ENCODE assay signal across 25 cellular contexts in the genomic region with DNA sequence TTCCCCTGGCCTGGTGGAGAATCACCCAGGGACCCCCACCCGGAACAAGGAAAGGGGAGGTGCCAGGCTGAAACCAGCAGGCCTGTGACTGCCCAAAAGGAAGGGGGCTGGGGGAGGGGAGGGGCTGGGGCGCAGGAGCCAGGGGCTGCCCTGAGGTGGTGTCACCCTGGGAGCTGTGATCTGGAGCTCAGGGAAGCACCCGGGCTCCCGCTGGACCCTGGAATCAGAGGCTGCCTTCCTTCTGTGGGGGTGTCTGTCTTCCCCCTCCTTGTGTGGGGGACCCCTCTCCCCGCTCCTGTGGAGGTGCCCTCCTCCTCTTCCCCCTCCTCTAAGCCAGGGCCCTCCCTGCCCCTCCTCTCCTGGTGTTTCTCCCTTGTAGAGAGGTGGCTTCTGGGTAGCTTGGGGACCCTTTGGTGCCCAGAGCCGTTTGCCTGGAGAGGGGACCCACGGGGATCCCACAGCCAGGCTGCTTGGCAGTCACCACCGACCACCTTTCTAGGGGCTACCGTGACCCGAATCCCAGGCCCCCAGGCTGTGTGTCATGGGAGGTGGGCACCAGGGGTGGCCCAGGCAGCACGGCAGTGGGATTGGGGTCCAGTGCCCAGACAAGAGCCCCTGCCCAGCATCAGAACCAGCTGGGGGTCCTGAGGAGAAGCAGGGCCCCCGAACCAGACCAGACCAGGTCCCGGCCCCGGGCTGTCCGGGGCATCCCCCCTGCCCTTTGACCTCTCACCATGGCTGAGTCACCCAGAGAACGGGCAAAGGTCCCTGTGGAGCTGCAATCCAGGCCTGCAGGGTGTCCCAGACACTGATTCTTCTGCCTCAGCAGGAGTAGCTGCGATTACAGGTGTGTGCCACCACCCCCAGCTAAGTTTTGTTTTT. TPM values are rescaled to one million over a fixed set of nuclear protein-coding genes. Genes with fewer than 3 reads are reported as not detected.
A peak's percentile ranks its signal among the peaks of the same experiment; 100 is the strongest.
DNase-seq lines count a peak whose midpoint lies in the region; ATAC-seq, FAIRE-seq and TF ChIP-seq lines count a peak whose summit lies in the region.
"Had no signal": no experiment of that assay in that cellular context is flagged by ENCODE, and none has a peak within 500 bp of the region (broad histone marks: within the 10 kb centered on the region; RNA-seq: fewer than 3 reads in every experiment).

No MANE protein-coding gene starts in this region.

- no peak overlapping the region for H2BK120ac ChIP-seq in neuronal stem cell (ENCODE audit: low read depth, low read length)

- peak overlapping the region; percentile 41 for H2BK12ac ChIP-seq in neuronal stem cell (ENCODE audit: low read length)

- H2AFZ ChIP-seq in K562 (ENCODE audit: low read depth, low read length) = no peak overlapping the region
- H2AFZ ChIP-seq in neuronal stem cell (ENCODE audit: low read length) = no peak overlapping the region

- peak overlapping the region; percentile 24 for H2BK5ac ChIP-seq in neuronal stem cell (ENCODE audit: low read length)

- peak overlapping the region; percentile 37 for H3K4ac ChIP-seq in neuronal stem cell (ENCODE audit: low read length)

- H3K27me3 ChIP-seq in K562 (ENCODE audit: control insufficient read depth in 2 of 2, insufficient read depth in 2 of 2, low read length in 2 of 2) (no peaks in the 10 kb centered on the region; a peak in 1 of 5 replicates), neuronal stem cell (ENCODE audit: control insufficient read depth in 3 of 3, insufficient read depth in 3 of 3, low read depth in 1 of 3, low read length in 3 of 3) (no peaks in the 10 kb centered on the region)

- no peak for ATAC-seq in K562

- no peak overlapping the region for H3K4me2 ChIP-seq in K562 (ENCODE audit: insufficient read depth, low read length)
- H3K4me2 ChIP-seq in neuronal stem cell (ENCODE audit: insufficient read depth, low read length, poor library complexity, severe bottlenecking) = peak overlapping the region; percentile 12

- no peak for FAIRE-seq in K562 (lab: Jason Lieb, UNC)
- FAIRE-seq: A204.1 had no signal

- H3K14ac ChIP-seq in neuronal stem cell (ENCODE audit: low read length) = peak overlapping the region; percentile 82

- intact Hi-C loops in K562 (cut with micrococcal nuclease) = no loop called here

- H3K4me1 ChIP-seq in K562 (replicated peaks in 1 of 2; ENCODE audit: control insufficient read depth in 2 of 2, insufficient read depth in 2 of 2, low read length in 2 of 2) (peaks cover 8 to 50% of the 10 kb centered on the region in 2 experiments; a peak in 4 of 5 replicates), neuronal stem cell (ENCODE audit: control insufficient read depth in 2 of 2, insufficient read depth in 1 of 2, low read depth in 1 of 2, low read length in 2 of 2) (peaks cover 0 to 7% of the 10 kb centered on the region in 2 donors)
- H3K4me1 ChIP-seq: adrenal gland had no signal

- H3K9ac ChIP-seq in K562 (ENCODE audit: insufficient read depth in 1 of 2, low read depth in 2 of 2, low read length in 2 of 2) (no peak overlapping the region), neuronal stem cell (ENCODE audit: low read depth, low read length, poor library complexity) (no peak overlapping the region)

- no peak overlapping the region for H4K91ac ChIP-seq in neuronal stem cell (ENCODE audit: low read depth, low read length, poor library complexity)

- TF ChIP-seq EP300 in K562 (IDR thresholded peaks at IDR 0.05; ENCODE audit: low read length) = no peak

- DNase-seq in NCI-H82 (lab: John Stamatoyannopoulos, UW) (peak; percentile 25), NCI-H82 treated with DMSO at 0.1 percent for 48 hours (lab: John Stamatoyannopoulos, UW; ENCODE audit: unreplicated experiment) (no peak), K562 (ENCODE audit: extremely low read depth in 1 of 4, low spot score in 3 of 4) (no peak), neuronal stem cell (ENCODE audit: low spot score) (no peak), inferior parietal cortex (ENCODE audit: extremely low spot score) (no peak), KG1 (lab: John Stamatoyannopoulos, UW) (no peak)
- DNase-seq: activated CD4-positive, alpha-beta T cell treated with anti-CD3 and anti-CD28 coated beads, Interleukin-2, amount 10 ng/mL, durations not matched to agents 24 days and 14 days; activated naive CD4-positive, alpha-beta T cell; activated T-cell treated with anti-CD3 and anti-CD28 coated beads, Interleukin-2, amount 50 U/mL, for 48 hours; adrenal gland; CD8-positive, alpha-beta memory T cell; GDM1; KBM-7; kidney glomerular epithelial cell; NCI-H510A; stimulated activated CD4-positive, alpha-beta T cell treated with anti-CD3 and anti-CD28 coated beads, Interleukin-1b, Interleukin-23, amount 100 ng/mL, for 48 hours had no signal

- peak overlapping the region; percentile 80 for H3K18ac ChIP-seq in neuronal stem cell (ENCODE audit: low read length)

- BruUV-seq in K562 (replicated peaks; lab: Mats Ljungman, UMichigan) = no TSS peak

- TF ChIP-seq RAD21 in K562 (CRISPR knock-in tag; conservative IDR thresholded peaks at IDR 0.05 in 1 of 2, IDR thresholded peaks at IDR 0.05 in 1 of 2) = no peak

- peak overlapping the region; percentile 70 for H2AK5ac ChIP-seq in neuronal stem cell (ENCODE audit: low read depth, low read length)

- H3K23ac ChIP-seq in neuronal stem cell (ENCODE audit: low read depth, low read length, poor library complexity) = peak overlapping the region; percentile 44

- H3K27ac ChIP-seq in K562 (ENCODE audit: extremely low read depth, low read depth, low read length) (no peak overlapping the region), neuronal stem cell (replicated peaks; ENCODE audit: low read length) (no peak overlapping the region)
- H3K27ac ChIP-seq: adrenal gland, RWPE1, SK-N-MC had no signal

- in situ Hi-C loops in K562 (cut with MboI) = no loop called here

- peak overlapping the region; percentile 89 for H2BK15ac ChIP-seq in neuronal stem cell (ENCODE audit: low read length)

- peaks cover 7% of the 10 kb centered on the region for H3K79me1 ChIP-seq in neuronal stem cell (ENCODE audit: low read depth, low read length)

- H3K9me1 ChIP-seq in K562 (ENCODE audit: control insufficient read depth, insufficient read depth, low read length) = no peaks in the 10 kb centered on the region

- POLR2A ChIA-PET in K562 (lab: Yijun Ruan, JAX) = no interaction called here

- H3K4me3 ChIP-seq in K562 = no peak overlapping the region
- no peak overlapping the region for H3K4me3 ChIP-seq in neuronal stem cell (ENCODE audit: low read length in 2 of 2)
- H3K4me3 ChIP-seq: adrenal gland, SK-N-MC had no signal

- H3K36me3 ChIP-seq in K562 (ENCODE audit: control insufficient read depth, insufficient read depth, low read length) (no peaks in the 10 kb centered on the region), neuronal stem cell (replicated peaks in 1 of 2; ENCODE audit: control insufficient read depth in 2 of 2, insufficient read depth in 2 of 2, low read length in 2 of 2) (no peaks in the 10 kb centered on the region)
- H3K36me3 ChIP-seq: adrenal gland had no signal

- TF ChIP-seq POLR2A in K562 (conservative IDR thresholded peaks at IDR 0.05) = no peak

- no peak for TF ChIP-seq CTCF in K562 (IDR thresholded peaks at IDR 0.05 in 2 of 3, conservative IDR thresholded peaks at IDR 0.05 in 1 of 3; ENCODE audit: insufficient read depth in 2 of 3, low read depth in 1 of 3, low read length in 3 of 3)

- CTCF ChIA-PET in K562 (lab: Yijun Ruan, JAX; ENCODE audit: low intra/inter-chr PET ratio) = no interaction called here

- H3K9me3 ChIP-seq in K562 (replicated peaks; ENCODE audit: control insufficient read depth, insufficient read depth, low read depth, low read length) (no peaks in the 10 kb centered on the region), neuronal stem cell (replicated peaks in 1 of 2; ENCODE audit: control insufficient read depth in 2 of 2, insufficient read depth in 1 of 2, low read depth in 1 of 2, low read length in 2 of 2) (peaks cover 5 to 10% of the 10 kb centered on the region in 2 donors)
- H3K9me3 ChIP-seq: adrenal gland had no signal

- no peaks in the 10 kb centered on the region for H4K20me1 ChIP-seq in K562 (replicated peaks; ENCODE audit: control insufficient read depth, insufficient read depth, low read length)

- WGBS in K562 (ENCODE audit: insufficient coverage, low coverage, missing lambda C conversion rate) = 10% methylated on average over 10 of the region's 17 CpGs
- WGBS in neuronal stem cell (ENCODE audit: extremely low coverage in 2 of 2, insufficient read length in 2 of 2, insufficient replicate concordance in 1 of 2), 2 donors = no CpG with 5 or more reads among the region's 17 CpGs

- no peak overlapping the region for H4K8ac ChIP-seq in neuronal stem cell (ENCODE audit: low read depth, low read length)

- H3K79me2 ChIP-seq in K562 (ENCODE audit: control insufficient read depth, insufficient read depth, low read length) = no peaks in the 10 kb centered on the region

RNA-seq across cellular contexts. Expression of gene PRAP1, which starts 0.7 kb away (rescaled TPM):
- not detected in 2 replicates for total RNA-seq in K562 (2011; cell fraction: chromatin; rRNA removed; ENCODE audit: low replicate concordance)
- not detected in 2 replicates for total RNA-seq in K562 (2011; cell fraction: nucleolus; rRNA removed)
- not detected in 2 replicates for total RNA-seq in K562 (2011; cell fraction: nucleoplasm; rRNA removed)
- not detected in 2 replicates for total RNA-seq in K562 (2014; rRNA removed)
- total RNA-seq in K562 (2014; rRNA removed; fragmentation: Illumina TruSeq; extraction: Trizol) = not detected in 2 replicates
- not detected in 2 replicates for total RNA-seq in K562 (2015; rRNA removed; fragmentation: Illumina TruSeq; extraction: Trizol)
- total RNA-seq in K562 (2021) = not detected in 2 replicates
- polyA plus RNA-seq in K562 (2011; rRNA removed) = not detected in 2 replicates
- 0.07 TPM in 1 of 2 replicates, not detected in the other for polyA plus RNA-seq in K562 (2011; cell fraction: cytosol; rRNA removed)
- not detected in 2 replicates for polyA plus RNA-seq in K562 (2011; cell fraction: nucleus; rRNA removed)
- not detected in 2 replicates for polyA plus RNA-seq in K562 (2012)
- not detected in 2 replicates for polyA plus RNA-seq in K562 (2014; fragmentation: Illumina TruSeq; extraction: Trizol)
- polyA plus RNA-seq in K562 (2014; fragmentation: Nextera tagmentation; extraction: Ambion mirVana) = not detected
- polyA plus RNA-seq in K562 (2014; rRNA removed) = 0.16 TPM in 1 of 2 replicates, not detected in the other
- not detected in 2 replicates for polyA minus RNA-seq in K562 (2011; rRNA and poly(A)+ RNA removed)
- polyA minus RNA-seq in K562 (2011; cell fraction: cytosol; rRNA and poly(A)+ RNA removed) = not detected in 2 replicates
- not detected in 2 replicates for polyA minus RNA-seq in K562 (2011; cell fraction: nucleus; rRNA and poly(A)+ RNA removed)
- polyA plus RNA-seq in neuronal stem cell (2013, experiment 1 of 2) = 0.52 TPM
- 0.43 TPM for polyA plus RNA-seq in neuronal stem cell (2013, experiment 2 of 2)
- total RNA-seq: activated CD4-positive, alpha-beta T cell treated with anti-CD3 and anti-CD28 coated beads, Interleukin-2, amount 10 ng/mL, durations not matched to agents 24 days and 14 days; CD8-positive, alpha-beta memory T cell; cerebellum; pulmonary artery endothelial cell; skeletal muscle tissue; subcutaneous adipose tissue; T-helper 2 cell treated with Interferon-gamma antibody and Interleukin-4, amounts not matched to agents 100 ng/mL and 5 ng/mL, for 36 hours; urinary bladder had no signal
- polyA plus RNA-seq: CD8-positive, alpha-beta memory T cell had no signal

RNA-seq across cellular contexts. Expression of gene FUOM, which starts 9.9 kb away (rescaled TPM):
- total RNA-seq in K562 (2011; cell fraction: chromatin; rRNA removed; ENCODE audit: low replicate concordance) = 10.6 and 28.4 TPM in 2 replicates
- total RNA-seq in K562 (2011; cell fraction: nucleolus; rRNA removed) = 42.5 and 54.1 TPM in 2 replicates
- total RNA-seq in K562 (2011; cell fraction: nucleoplasm; rRNA removed) = 19.0 and 24.0 TPM in 2 replicates
- 89.7 and 91.1 TPM in 2 replicates for total RNA-seq in K562 (2014; rRNA removed)
- 8.6 and 14.0 TPM in 2 replicates for total RNA-seq in K562 (2014; rRNA removed; fragmentation: Illumina TruSeq; extraction: Trizol)
- 26.7 and 27.0 TPM in 2 replicates for total RNA-seq in K562 (2015; rRNA removed; fragmentation: Illumina TruSeq; extraction: Trizol)
- 47.8 and 61.2 TPM in 2 replicates for total RNA-seq in K562 (2021)
- 27.4 and 31.3 TPM in 2 replicates for polyA plus RNA-seq in K562 (2011; rRNA removed)
- polyA plus RNA-seq in K562 (2011; cell fraction: cytosol; rRNA removed) = 39.9 and 94.4 TPM in 2 replicates
- polyA plus RNA-seq in K562 (2011; cell fraction: nucleus; rRNA removed) = 29.5 and 49.3 TPM in 2 replicates
- polyA plus RNA-seq in K562 (2012) = 22.3 and 26.8 TPM in 2 replicates
- 20.4 and 34.6 TPM in 2 replicates for polyA plus RNA-seq in K562 (2014; fragmentation: Illumina TruSeq; extraction: Trizol)
- 10 to 100 TPM in 1 of 2 experiments, 1 to 10 TPM in 1; 1.8 to 14.4 TPM for polyA plus RNA-seq in K562 (2014; fragmentation: Nextera tagmentation; extraction: Ambion mirVana)
- 96.1 and 108 TPM in 2 replicates for polyA plus RNA-seq in K562 (2014; rRNA removed)
- polyA minus RNA-seq in K562 (2011; rRNA and poly(A)+ RNA removed) = 2.1 and 4.9 TPM in 2 replicates
- 7.0 and 9.8 TPM in 2 replicates for polyA minus RNA-seq in K562 (2011; cell fraction: cytosol; rRNA and poly(A)+ RNA removed)
- 38.7 and 48.6 TPM in 2 replicates for polyA minus RNA-seq in K562 (2011; cell fraction: nucleus; rRNA and poly(A)+ RNA removed)
- polyA plus RNA-seq in neuronal stem cell (2013, experiment 1 of 2) = 16.2 TPM
- 16.5 TPM for polyA plus RNA-seq in neuronal stem cell (2013, experiment 2 of 2)

RNA-seq across cellular contexts. Expression of gene CALY, which starts 11.2 kb away (rescaled TPM):
- total RNA-seq in K562 (2011; cell fraction: chromatin; rRNA removed; ENCODE audit: low replicate concordance) = 0.56 TPM in 1 of 2 replicates, not detected in the other
- total RNA-seq in K562 (2011; cell fraction: nucleolus; rRNA removed) = not detected in 2 replicates
- not detected in 2 replicates for total RNA-seq in K562 (2011; cell fraction: nucleoplasm; rRNA removed)
- total RNA-seq in K562 (2014; rRNA removed) (0.04 TPM in 1 of 2 replicates, not detected in the other), K562 (2014; rRNA removed; fragmentation: Illumina TruSeq; extraction: Trizol) (not detected in 2 replicates), K562 (2015; rRNA removed; fragmentation: Illumina TruSeq; extraction: Trizol) (not detected in 2 replicates), K562 (2021) (not detected in 2 replicates)
- polyA plus RNA-seq in K562 (2011; rRNA removed) (not detected in 2 replicates), K562 (2014; fragmentation: Illumina TruSeq; extraction: Trizol) (not detected in 2 replicates), K562 (2014; fragmentation: Nextera tagmentation; extraction: Ambion mirVana) (not detected), K562 (2014; rRNA removed) (not detected in 2 replicates)
- 0.03 and 0.16 TPM in 2 replicates for polyA plus RNA-seq in K562 (2011; cell fraction: cytosol; rRNA removed)
- polyA plus RNA-seq in K562 (2011; cell fraction: nucleus; rRNA removed) = 0.04 and 0.36 TPM in 2 replicates
- not detected in 2 replicates for polyA plus RNA-seq in K562 (2012)
- polyA minus RNA-seq in K562 (2011; rRNA and poly(A)+ RNA removed) = not detected in 2 replicates
- polyA minus RNA-seq in K562 (2011; cell fraction: cytosol; rRNA and poly(A)+ RNA removed) = not detected in 2 replicates
- polyA minus RNA-seq in K562 (2011; cell fraction: nucleus; rRNA and poly(A)+ RNA removed) = not detected in 2 replicates
- 9.4 TPM for polyA plus RNA-seq in neuronal stem cell (2013, experiment 1 of 2)
- polyA plus RNA-seq in neuronal stem cell (2013, experiment 2 of 2) = 11.0 TPM
- total RNA-seq: activated CD4-positive, alpha-beta T cell treated with anti-CD3 and anti-CD28 coated beads, Interleukin-2, amount 10 ng/mL, durations not matched to agents 24 days and 14 days; pulmonary artery endothelial cell; skeletal muscle tissue; T-helper 2 cell treated with Interferon-gamma antibody and Interleukin-4, amounts not matched to agents 100 ng/mL and 5 ng/mL, for 36 hours had no signal

RNA-seq across cellular contexts. Expression of gene ECHS1, which starts 25.3 kb away (rescaled TPM):
- 6.2 and 13.6 TPM in 2 replicates for total RNA-seq in K562 (2011; cell fraction: chromatin; rRNA removed; ENCODE audit: low replicate concordance)
- total RNA-seq in K562 (2011; cell fraction: nucleolus; rRNA removed) = 10.1 and 14.7 TPM in 2 replicates
- 9.6 and 10.3 TPM in 2 replicates for total RNA-seq in K562 (2011; cell fraction: nucleoplasm; rRNA removed)
- total RNA-seq in K562 (2014; rRNA removed) (69.5 and 74.3 TPM in 2 replicates), K562 (2014; rRNA removed; fragmentation: Illumina TruSeq; extraction: Trizol) (43.1 and 46.5 TPM in 2 replicates), K562 (2015; rRNA removed; fragmentation: Illumina TruSeq; extraction: Trizol) (48.4 and 49.3 TPM in 2 replicates), K562 (2021) (85.3 and 89.5 TPM in 2 replicates)
- polyA plus RNA-seq in K562 (2011; rRNA removed) (16.6 and 23.5 TPM in 2 replicates), K562 (2014; fragmentation: Illumina TruSeq; extraction: Trizol) (67.1 and 68.1 TPM in 2 replicates), K562 (2014; fragmentation: Nextera tagmentation; extraction: Ambion mirVana) (100 to 1,000 TPM in 1 of 2 experiments, 10 to 100 TPM in 1; 98.8 to 100 TPM), K562 (2014; rRNA removed) (37.4 and 38.0 TPM in 2 replicates)
- 23.9 and 38.6 TPM in 2 replicates for polyA plus RNA-seq in K562 (2011; cell fraction: cytosol; rRNA removed)
- polyA plus RNA-seq in K562 (2011; cell fraction: nucleus; rRNA removed) = 31.1 and 34.4 TPM in 2 replicates
- polyA plus RNA-seq in K562 (2012) = 72.3 and 78.6 TPM in 2 replicates
- 12.8 and 14.4 TPM in 2 replicates for polyA minus RNA-seq in K562 (2011; rRNA and poly(A)+ RNA removed)
- polyA minus RNA-seq in K562 (2011; cell fraction: cytosol; rRNA and poly(A)+ RNA removed) = 29.2 and 40.4 TPM in 2 replicates
- polyA minus RNA-seq in K562 (2011; cell fraction: nucleus; rRNA and poly(A)+ RNA removed) = 4.2 and 7.0 TPM in 2 replicates
- polyA plus RNA-seq in neuronal stem cell (2013, experiment 1 of 2) = 61.5 TPM
- polyA plus RNA-seq in neuronal stem cell (2013, experiment 2 of 2) = 63.2 TPM

RNA-seq across cellular contexts. Expression of gene PAOX, which starts 31.2 kb away (rescaled TPM):
- total RNA-seq in K562 (2011; cell fraction: chromatin; rRNA removed; ENCODE audit: low replicate concordance) = 4.2 and 13.2 TPM in 2 replicates
- total RNA-seq in K562 (2011; cell fraction: nucleolus; rRNA removed) = 10.2 and 10.9 TPM in 2 replicates
- total RNA-seq in K562 (2011; cell fraction: nucleoplasm; rRNA removed) = 7.6 and 9.1 TPM in 2 replicates
- total RNA-seq in K562 (2014; rRNA removed) (4.9 and 8.7 TPM in 2 replicates), K562 (2014; rRNA removed; fragmentation: Illumina TruSeq; extraction: Trizol) (1.1 and 1.6 TPM in 2 replicates), K562 (2015; rRNA removed; fragmentation: Illumina TruSeq; extraction: Trizol) (2.6 and 2.8 TPM in 2 replicates), K562 (2021) (6.0 and 6.4 TPM in 2 replicates)
- polyA plus RNA-seq in K562 (2011; rRNA removed) (4.2 and 4.3 TPM in 2 replicates), K562 (2014; fragmentation: Illumina TruSeq; extraction: Trizol) (1.4 and 2.0 TPM in 2 replicates), K562 (2014; fragmentation: Nextera tagmentation; extraction: Ambion mirVana) (1 to 10 TPM in 1 of 2 experiments, under 1 TPM in 1; 0.80 to 1.7 TPM), K562 (2014; rRNA removed) (5.1 and 5.4 TPM in 2 replicates)
- 5.2 and 10.9 TPM in 2 replicates for polyA plus RNA-seq in K562 (2011; cell fraction: cytosol; rRNA removed)
- polyA plus RNA-seq in K562 (2011; cell fraction: nucleus; rRNA removed) = 7.7 and 12.4 TPM in 2 replicates
- 3.5 and 4.0 TPM in 2 replicates for polyA plus RNA-seq in K562 (2012)
- 1.0 and 1.4 TPM in 2 replicates for polyA minus RNA-seq in K562 (2011; rRNA and poly(A)+ RNA removed)
- 0.91 and 3.4 TPM in 2 replicates for polyA minus RNA-seq in K562 (2011; cell fraction: cytosol; rRNA and poly(A)+ RNA removed)
- polyA minus RNA-seq in K562 (2011; cell fraction: nucleus; rRNA and poly(A)+ RNA removed) = 3.9 and 4.3 TPM in 2 replicates
- polyA plus RNA-seq in neuronal stem cell (2013, experiment 1 of 2) = 6.1 TPM
- polyA plus RNA-seq in neuronal stem cell (2013, experiment 2 of 2) = 5.9 TPM
